5 cellular contexts compared by ENCODE assay signal in genomic region chr7:29093091-29093490, GRCh38. TPM values are rescaled to one million over a fixed set of nuclear protein-coding genes. Genes with fewer than 3 reads are reported as not detected.
"Had no signal": no experiment of that assay in that cellular context is flagged by ENCODE, and none has a peak within 500 bp of the region (broad histone marks: within the 10 kb centered on the region; RNA-seq: fewer than 3 reads in every experiment).

No MANE protein-coding gene starts in this region.

RNA-seq across cellular contexts. Expression of gene CPVL, which starts 53.2 kb away (rescaled TPM):
- total RNA-seq: activated CD4-positive, alpha-beta T cell treated with anti-CD3 and anti-CD28 coated beads for 36 hours; activated CD4-positive, alpha-beta T cell treated with anti-CD3 and anti-CD28 coated beads, Interleukin-2, amount 10 ng/mL, durations not matched to agents 7 days and 5 days; activated CD8-positive, alpha-beta T cell treated with anti-CD3 and anti-CD28 coated beads, Interleukin-2, amount 10 ng/mL, durations not matched to agents 7 days and 5 days; activated T-helper 2 cell treated with anti-CD3 and anti-CD28 coated beads, Interferon-gamma antibody, Interleukin-2, Interleukin-4, amounts not matched to agents 10 μg/mL and 5 μg/mL and 100 μg/mL, durations not matched to agents 14 hours and 24 hours and 36 hours; bronchial epithelial cell had no signal
